Comparison of ENCODE assay signal across 9 cellular contexts in genomic region chr9:135087489-135087791, GRCh38. TPM values are rescaled to one million over a fixed set of nuclear protein-coding genes. Genes with fewer than 3 reads are reported as not detected.
DNase-seq lines count a peak whose midpoint lies in the region; ATAC-seq and TF ChIP-seq lines count a peak whose summit lies in the region.
"Had no signal": no experiment of that assay in that cellular context is flagged by ENCODE, and none has a peak within 500 bp of the region (broad histone marks: within the 10 kb centered on the region; RNA-seq: fewer than 3 reads in every experiment).

Gene OLFM1 (plus strand): TSS chr9:135087668. CDS start chr9:135087990, 322 bp downstream.

- H3K4me1 Mint-ChIP-seq in nephron: peaks cover 6% of the 10 kb centered on the region

- H3K4me3 ChIP-seq in fibroblast of the aortic adventitia (ENCODE audit: low read depth, low read length): peak within 1 kb of the TSS; percentile 28

- H3K27ac Mint-ChIP-seq in nephron: no peak within 1 kb of the TSS

- POLR2A ChIA-PET in HEK293T (lab: Yijun Ruan, JAX): no interaction called here

- H3K36me3 Mint-ChIP-seq in nephron (ENCODE audit: low read depth): no peaks in the 10 kb centered on the region

- H3K27me3 Mint-ChIP-seq in nephron (ENCODE audit: low read depth): peaks cover 90% of the 10 kb centered on the region

- ATAC-seq in HG03139 (IDR thresholded peaks at IDR 0.05; ENCODE audit: unreplicated experiment): no peak

- H3K27ac ChIP-seq in VCaP: peak within 1 kb of the TSS; percentile 90

- peak within 1 kb of the TSS in 1 of 3 experiments; percentile 51 for H3K4me3 Mint-ChIP-seq in nephron

- TF ChIP-seq CTCF in VCaP (conservative IDR thresholded peaks at IDR 0.05) (peak; percentile 94), fibroblast of the aortic adventitia (IDR thresholded peaks at IDR 0.05; ENCODE audit: insufficient read depth, low read length) (peak; percentile 73), nephron (IDR thresholded peaks at IDR 0.05; ENCODE audit: unreplicated experiment in 3 of 3) (peak; percentile 60 to 66 (median 62))

- H3K9me3 Mint-ChIP-seq in nephron: peaks cover 3% of the 10 kb centered on the region

- CTCF ChIA-PET in HEK293T (lab: Yijun Ruan, JAX): no interaction called here

- DNase-seq in C1 segment of cervical spinal cord (lab: John Stamatoyannopoulos, UW) (peak in 12 of 14 donors; percentile 18 to 86 (median 36)), HEK293T (ENCODE audit: extremely low spot score) (peak; percentile 82), fibroblast of the aortic adventitia (ENCODE audit: low read depth) (peak; percentile 45), KG1 (lab: John Stamatoyannopoulos, UW) (no peak)
- no peak for DNase-seq in activated effector memory CD4-positive, alpha-beta T cell treated with anti-CD3 and anti-CD28 coated beads, Interleukin-2, amount 50 U/mL, for 16 hours

TF ChIP-seq in HEK293T, 16 proteins besides CTCF, POLR2A, EP300 and RAD21:
- no peak for TF ChIP-seq NFRKB (IDR thresholded peaks at IDR 0.05)
- TF ChIP-seq HDGF (IDR thresholded peaks at IDR 0.05; ENCODE audit: borderline replicate concordance): no peak
- TF ChIP-seq CTBP1 (IDR thresholded peaks at IDR 0.05; ENCODE audit: borderline replicate concordance): no peak
- no peak for TF ChIP-seq ELF4 (IDR thresholded peaks at IDR 0.05)
- no peak for TF ChIP-seq FOXA1 (IDR thresholded peaks at IDR 0.05)
- no peak for TF ChIP-seq ARNT (IDR thresholded peaks at IDR 0.05)
- no peak for TF ChIP-seq FOXK2 (IDR thresholded peaks at IDR 0.05)
- no peak for TF ChIP-seq TARDBP (IDR thresholded peaks at IDR 0.05)
- no peak for TF ChIP-seq LEF1 (IDR thresholded peaks at IDR 0.05; ENCODE audit: borderline replicate concordance)
- TF ChIP-seq PKNOX1 (IDR thresholded peaks at IDR 0.05): no peak
- TF ChIP-seq ZNF384 (IDR thresholded peaks at IDR 0.05): no peak
- no peak for TF ChIP-seq FOXM1 (IDR thresholded peaks at IDR 0.05; ENCODE audit: borderline replicate concordance)
- no peak for TF ChIP-seq L3MBTL2 (conservative IDR thresholded peaks at IDR 0.05)
- TF ChIP-seq SUZ12 (IDR thresholded peaks at IDR 0.05): no peak
- no peak for TF ChIP-seq BHLHE40 (IDR thresholded peaks at IDR 0.05; ENCODE audit: borderline replicate concordance)
- no peak for TF ChIP-seq SP1 (IDR thresholded peaks at IDR 0.05)
TF ChIP-seq in HEK293T: peak in this region for 0.

RNA-seq across cellular contexts. Expression of gene OLFM1, which starts in this region (rescaled TPM):
- total RNA-seq in fibroblast of the aortic adventitia (ENCODE audit: low replicate concordance): 0.81 and 1.5 TPM in 2 replicates
- total RNA-seq: LHCN-M2 had no signal

Comparison
In these comparisons a context has a peak if more than half of its experiments do, and no peak if none do; other contexts are left out.
1. DNase-seq: peak in C1 segment of cervical spinal cord (12 of 14), HEK293T (single experiment) and fibroblast of the aortic adventitia (single experiment); none in KG1 (single experiment) and activated effector memory CD4-positive, alpha-beta T cell treated with anti-CD3 and anti-CD28 coated beads, Interleukin-2, amount 50 U/mL, for 16 hours (single experiment).
2. Peak in every context shown above with its lines, with median percentiles within 50 percentile points of each other: CTCF ChIP-seq.